Comparison of ENCODE assay signal across 7 cellular contexts in genomic region chr4:55996611-55997010, GRCh38.
"Had no signal": no experiment of that assay in that cellular context is flagged by ENCODE, and none has a peak within 500 bp of the region (broad histone marks: within the 10 kb centered on the region; RNA-seq: fewer than 3 reads in every experiment).

No MANE protein-coding gene starts in this region.

- ATAC-seq: HepG2, K562 had no signal

- H3K4me3 Mint-ChIP-seq: IgD-negative memory B cell had no signal

- H3K4me3 ChIP-seq: K562 had no signal

- H3K27ac ChIP-seq: HL-60 had no signal

- DNase-seq: IMR-90, KBM-7, KG1 had no signal

- H3K27ac Mint-ChIP-seq: IgD-negative memory B cell had no signal

- H3K27me3 Mint-ChIP-seq: IgD-negative memory B cell had no signal
